Comparison of ENCODE assay signal across 9 cellular contexts in the genomic region with DNA sequence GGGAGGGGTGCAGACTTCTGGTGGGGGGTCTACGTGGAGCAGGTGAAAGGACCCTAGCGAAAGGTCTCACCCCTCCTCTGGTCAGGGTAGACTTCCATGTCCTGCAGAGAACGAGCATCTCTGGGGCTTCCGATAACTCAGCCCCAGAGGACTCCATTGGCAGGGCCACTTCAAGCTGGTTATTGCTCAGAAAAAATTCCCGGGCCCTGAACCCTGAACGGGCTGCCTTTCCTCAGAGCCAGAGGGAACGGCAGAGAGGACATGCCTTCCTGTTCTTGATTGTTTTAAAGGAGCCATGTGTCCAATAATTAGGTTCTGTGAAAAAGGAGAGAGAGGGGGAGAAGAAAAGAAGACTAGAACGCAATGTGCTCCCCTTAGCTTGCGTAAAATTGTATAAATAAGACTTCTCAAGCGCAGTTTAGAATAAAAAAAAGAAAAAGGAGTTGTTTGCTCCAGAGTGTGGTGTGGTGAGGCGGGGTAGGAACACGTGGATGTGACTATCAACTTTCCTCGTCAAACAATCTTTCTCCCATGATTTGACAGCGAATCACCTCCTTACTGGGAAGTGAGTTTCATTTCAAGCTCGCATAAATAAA.
A peak's percentile ranks its signal among the peaks of the same experiment; 100 is the strongest.
DNase-seq lines count a peak whose midpoint lies in the region; ATAC-seq, FAIRE-seq and TF ChIP-seq lines count a peak whose summit lies in the region.
"Had no signal": no experiment of that assay in that cellular context is flagged by ENCODE, and none has a peak within 500 bp of the region (broad histone marks: within the 10 kb centered on the region; RNA-seq: fewer than 3 reads in every experiment).

No MANE protein-coding gene starts in this region.

- H3K27ac Mint-ChIP-seq in activated T-helper 2 cell treated with anti-CD3 and anti-CD28 coated beads, Interferon-gamma antibody, Interleukin-2, Interleukin-4, amounts not matched to agents 10 μg/mL and 5 μg/mL and 100 μg/mL, durations not matched to agents 14 hours and 24 hours and 36 hours = no peak overlapping the region

- H4K20me1 ChIP-seq in K562 (replicated peaks; ENCODE audit: control insufficient read depth, insufficient read depth, low read length) = no peaks in the 10 kb centered on the region

- H3K27me3 Mint-ChIP-seq in activated T-helper 2 cell treated with anti-CD3 and anti-CD28 coated beads, Interferon-gamma antibody, Interleukin-2, Interleukin-4, amounts not matched to agents 10 μg/mL and 5 μg/mL and 100 μg/mL, durations not matched to agents 14 hours and 24 hours and 36 hours (ENCODE audit: low read depth) = no peaks in the 10 kb centered on the region

- in situ Hi-C loops in K562 (cut with MboI) = no loop called here
- in situ Hi-C loops in HAP-1 (cut with MboI; ENCODE audit: low sequenced_read_pairs) = no loop called here

- no peak for FAIRE-seq in K562 (lab: Jason Lieb, UNC)

- H3K36me3 ChIP-seq in K562 (ENCODE audit: control insufficient read depth, insufficient read depth, low read length) (no peaks in the 10 kb centered on the region), subcutaneous abdominal adipose tissue (ENCODE audit: control insufficient read depth in 5 of 5, insufficient read depth in 5 of 5, low read length in 5 of 5) (no peaks in the 10 kb centered on the region), HAP-1 (replicated peaks) (no peaks in the 10 kb centered on the region), A673 (ENCODE audit: insufficient read depth, low read length, poor library complexity, severe bottlenecking) (no peaks in the 10 kb centered on the region)

- no peak overlapping the region for H3K4me2 ChIP-seq in K562 (ENCODE audit: insufficient read depth, low read length)

- DNase-seq in K562 (ENCODE audit: extremely low read depth in 1 of 4, low spot score in 3 of 4) (no peak), left colon (peak in 1 of 2 donors; percentile 33), HAP-1 (ENCODE audit: low spot score in 2 of 2) (no peak), A673 (ENCODE audit: low spot score) (no peak)
- no peak for DNase-seq in activated T-helper 2 cell treated with anti-CD3 and anti-CD28 coated beads, Interferon-gamma antibody, Interleukin-2, Interleukin-4, amounts not matched to agents 10 μg/mL and 5 μg/mL and 100 μg/mL, durations not matched to agents 14 hours and 24 hours and 36 hours (ENCODE audit: low spot score)
- DNase-seq: NCI-H146 had no signal

- H3K9me3 ChIP-seq in K562 (replicated peaks; ENCODE audit: control insufficient read depth, insufficient read depth, low read depth, low read length) (no peaks in the 10 kb centered on the region), subcutaneous abdominal adipose tissue (ENCODE audit: control insufficient read depth in 5 of 5, low read length in 5 of 5) (no peaks in the 10 kb centered on the region), HAP-1 (no peaks in the 10 kb centered on the region), A673 (ENCODE audit: low read depth, low read length, poor library complexity, severe bottlenecking) (no peaks in the 10 kb centered on the region)

- H2AFZ ChIP-seq in K562 (ENCODE audit: low read depth, low read length) = no peak overlapping the region

- BruUV-seq in K562 (replicated peaks; lab: Mats Ljungman, UMichigan) = no TSS peak
- no TSS peak for BruUV-seq in A673 (replicated peaks; lab: Mats Ljungman, UMichigan)

- H3K4me3 ChIP-seq in K562 = no peak overlapping the region
- H3K4me3 ChIP-seq in subcutaneous abdominal adipose tissue (ENCODE audit: low read depth in 1 of 5, low read length in 5 of 5) = peak overlapping the region; percentile 34 to 59 (median 48)
- no peak overlapping the region for H3K4me3 ChIP-seq in HAP-1
- no peak overlapping the region for H3K4me3 ChIP-seq in A673 (ENCODE audit: low read depth, low read length, poor library complexity, severe bottlenecking)

- TF ChIP-seq CTCF in K562 (IDR thresholded peaks at IDR 0.05 in 2 of 3, conservative IDR thresholded peaks at IDR 0.05 in 1 of 3; ENCODE audit: insufficient read depth in 2 of 3, low read depth in 1 of 3, low read length in 3 of 3) = no peak
- no peak for TF ChIP-seq CTCF in A673 (conservative IDR thresholded peaks at IDR 0.05; ENCODE audit: low read depth, low read length)

- no peaks in the 10 kb centered on the region for H3K79me2 ChIP-seq in K562 (ENCODE audit: control insufficient read depth, insufficient read depth, low read length)

- no peak overlapping the region for H3K27ac ChIP-seq in K562 (ENCODE audit: extremely low read depth, low read depth, low read length)
- peak overlapping the region; percentile 42 for H3K27ac ChIP-seq in subcutaneous abdominal adipose tissue (ENCODE audit: low read depth, low read length)
- H3K27ac ChIP-seq in A673 (ENCODE audit: low read depth, low read length, poor library complexity, severe bottlenecking) = no peak overlapping the region

- TF ChIP-seq POLR2A in K562 (conservative IDR thresholded peaks at IDR 0.05) = no peak

- CTCF ChIA-PET in K562 (lab: Yijun Ruan, JAX; ENCODE audit: low intra/inter-chr PET ratio) = no interaction called here
- CTCF ChIA-PET in A673 (lab: Charles Lee) = no interaction called here

- H3K27me3 ChIP-seq in K562 (ENCODE audit: control insufficient read depth in 2 of 2, insufficient read depth in 2 of 2, low read length in 2 of 2) (peaks cover 9 to 13% of the 10 kb centered on the region in 2 experiments; a peak in 2 of 5 replicates), subcutaneous abdominal adipose tissue (ENCODE audit: control insufficient read depth in 5 of 5, insufficient read depth in 4 of 5, low read length in 5 of 5) (no peaks in the 10 kb centered on the region), HAP-1 (ENCODE audit: low read depth) (no peaks in the 10 kb centered on the region; the same call in 1 of the 2 replicates), A673 (replicated peaks; ENCODE audit: insufficient read depth, low read depth, low read length, poor library complexity) (no peaks in the 10 kb centered on the region)

- H3K4me1 ChIP-seq in K562 (replicated peaks in 1 of 2; ENCODE audit: control insufficient read depth in 2 of 2, insufficient read depth in 2 of 2, low read length in 2 of 2) = no peaks in the 10 kb centered on the region
- H3K4me1 ChIP-seq in subcutaneous abdominal adipose tissue (ENCODE audit: control insufficient read depth in 5 of 5, insufficient read depth in 5 of 5, low read length in 5 of 5) = peaks cover 0 to 13% (median 10%) of the 10 kb centered on the region in 5 donors
- no peaks in the 10 kb centered on the region for H3K4me1 ChIP-seq in HAP-1
- H3K4me1 ChIP-seq in A673 (ENCODE audit: insufficient read depth, low read length, poor library complexity, severe bottlenecking) = no peaks in the 10 kb centered on the region

- no peaks in the 10 kb centered on the region for H3K9me1 ChIP-seq in K562 (ENCODE audit: control insufficient read depth, insufficient read depth, low read length)

- peaks cover 4% of the 10 kb centered on the region for H3K4me1 Mint-ChIP-seq in activated T-helper 2 cell treated with anti-CD3 and anti-CD28 coated beads, Interferon-gamma antibody, Interleukin-2, Interleukin-4, amounts not matched to agents 10 μg/mL and 5 μg/mL and 100 μg/mL, durations not matched to agents 14 hours and 24 hours and 36 hours (ENCODE audit: low read depth)

- no peak overlapping the region for H3K4me3 Mint-ChIP-seq in activated T-helper 2 cell treated with anti-CD3 and anti-CD28 coated beads, Interferon-gamma antibody, Interleukin-2, Interleukin-4, amounts not matched to agents 10 μg/mL and 5 μg/mL and 100 μg/mL, durations not matched to agents 14 hours and 24 hours and 36 hours (ENCODE audit: low read depth)

- no peak overlapping the region for H3K9ac ChIP-seq in K562 (ENCODE audit: insufficient read depth in 1 of 2, low read depth in 2 of 2, low read length in 2 of 2)
- peak overlapping the region in 1 of 5 donors; percentile 11 for H3K9ac ChIP-seq in subcutaneous abdominal adipose tissue (ENCODE audit: low read length in 5 of 5)

- H3K9me3 Mint-ChIP-seq in activated T-helper 2 cell treated with anti-CD3 and anti-CD28 coated beads, Interferon-gamma antibody, Interleukin-2, Interleukin-4, amounts not matched to agents 10 μg/mL and 5 μg/mL and 100 μg/mL, durations not matched to agents 14 hours and 24 hours and 36 hours = peaks cover 5% of the 10 kb centered on the region

- no peaks in the 10 kb centered on the region for H3K36me3 Mint-ChIP-seq in activated T-helper 2 cell treated with anti-CD3 and anti-CD28 coated beads, Interferon-gamma antibody, Interleukin-2, Interleukin-4, amounts not matched to agents 10 μg/mL and 5 μg/mL and 100 μg/mL, durations not matched to agents 14 hours and 24 hours and 36 hours (ENCODE audit: low read depth)

- ATAC-seq in HG03342 (IDR thresholded peaks at IDR 0.05; ENCODE audit: unreplicated experiment) (peak; percentile 28), K562 (peak; percentile 32; the same call in 2 of the 3 replicates), left colon (peak; percentile 91), GM18909 (IDR thresholded peaks at IDR 0.05; ENCODE audit: poor library complexity, unreplicated experiment) (no peak)

- intact Hi-C loops in K562 (cut with micrococcal nuclease) (no loop called here), left colon (cut with DNase I, micrococcal nuclease) (no loop called here), A673 (cut with micrococcal nuclease; ENCODE audit: unreplicated experiment) (no loop called here)
- intact Hi-C loops in activated T-helper 2 cell treated with anti-CD3 and anti-CD28 coated beads, Interferon-gamma antibody, Interleukin-2, Interleukin-4, amounts not matched to agents 10 μg/mL and 5 μg/mL and 100 μg/mL, durations not matched to agents 14 hours and 24 hours and 36 hours (cut with micrococcal nuclease) = no loop called here

- under 1% methylated on average over 15 of the region's 15 CpGs for WGBS in K562 (ENCODE audit: insufficient coverage, low coverage, missing lambda C conversion rate)

- POLR2A ChIA-PET in K562 (lab: Yijun Ruan, JAX) = interaction anchor here (1.4 kb wide), 1 partner anchor 9 kb away, joined by 4 read pairs; no protein-coding TSS in a partner anchor
- POLR2A ChIA-PET in A673 (lab: Charles Lee; ENCODE audit: low non-redundant PET) = no interaction called here

- TF ChIP-seq RAD21 in K562 (CRISPR knock-in tag; conservative IDR thresholded peaks at IDR 0.05 in 1 of 2, IDR thresholded peaks at IDR 0.05 in 1 of 2) = no peak

- no peak for TF ChIP-seq EP300 in K562 (IDR thresholded peaks at IDR 0.05; ENCODE audit: low read length)

TF ChIP-seq in K562, 482 proteins besides CTCF, POLR2A, EP300 and RAD21:
- TF ChIP-seq COPS2 (conservative IDR thresholded peaks at IDR 0.05) = no peak
- TF ChIP-seq ZNF174 (CRISPR knock-in tag; IDR thresholded peaks at IDR 0.05) = no peak
- TF ChIP-seq SMAD4 (CRISPR knock-in tag; conservative IDR thresholded peaks at IDR 0.05) = no peak

Comparison
In these comparisons a context has a peak if more than half of its experiments do, and no peak if none do; other contexts are left out.
1. H3K4me3 ChIP-seq: peak in subcutaneous abdominal adipose tissue (5 of 5); none in K562 (single experiment), HAP-1 (single experiment) and A673 (single experiment).